1 cellular context compared by ENCODE assay signal in genomic region chr2:241977557-241978300, GRCh38.
TF ChIP-seq lines count a peak whose summit lies in the region.

No MANE protein-coding gene starts in this region.

TF ChIP-seq in GM12878, 131 proteins besides CTCF, POLR2A, EP300 and RAD21 (continued from another document):
- TF ChIP-seq ZNF592 (IDR thresholded peaks at IDR 0.05) (no peak), CUX1 (IDR thresholded peaks at IDR 0.05; ENCODE audit: insufficient replicate concordance, low read depth, low read length) (no peak), KAT2A (conservative IDR thresholded peaks at IDR 0.05; ENCODE audit: control insufficient read depth, low read depth, low read length) (no peak), ZBTB11 (CRISPR knock-in tag; IDR thresholded peaks at IDR 0.05) (no peak), ZBTB33 (IDR thresholded peaks at IDR 0.05) (no peak), PAX5 (IDR thresholded peaks at IDR 0.05; ENCODE audit: borderline replicate concordance, low read depth, low read length) (no peak), MLLT1 (IDR thresholded peaks at IDR 0.05) (no peak), DPF2 (IDR thresholded peaks at IDR 0.05) (no peak), JUND (IDR thresholded peaks at IDR 0.05; ENCODE audit: low read depth, low read length) (no peak), EED (IDR thresholded peaks at IDR 0.05; ENCODE audit: low read depth) (no peak), HSF1 (IDR thresholded peaks at IDR 0.05; ENCODE audit: low read depth, low read length) (no peak)
TF ChIP-seq in GM12878: peak in this region for 0.
